ENCODE assay signal across 9 cellular contexts in genomic region chr12:47964102-47964723, GRCh38. TPM values are rescaled to one million over a fixed set of nuclear protein-coding genes. Genes with fewer than 3 reads are reported as not detected.
DNase-seq lines count a peak whose midpoint lies in the region; ATAC-seq and TF ChIP-seq lines count a peak whose summit lies in the region.
"Had no signal": no experiment of that assay in that cellular context is flagged by ENCODE, and none has a peak within 500 bp of the region (broad histone marks: within the 10 kb centered on the region; RNA-seq: fewer than 3 reads in every experiment).

No MANE protein-coding gene starts in this region.

- ATAC-seq in DND-41 (ENCODE audit: insufficient read depth, low read depth) = peak; percentile 25
- peak; percentile 5 for ATAC-seq in activated T-helper 17 cell treated with anti-CD3 and anti-CD28 coated beads, Interleukin-2, amount 50 U/mL, for 72 hours (replicated peaks)

- H3K79me2 ChIP-seq in DND-41 (ENCODE audit: insufficient read depth, low read length) (peaks cover 26% of the 10 kb centered on the region), smooth muscle cell (ENCODE audit: low read depth) (no peaks in the 10 kb centered on the region)

- H3K9me3 Mint-ChIP-seq in activated T-helper 17 cell treated with anti-CD3 and anti-CD28 coated beads, Interleukin-2, amount 50 U/mL, for 72 hours = no peaks in the 10 kb centered on the region

- peak overlapping the region; percentile 86 to 89 for H3K4me3 ChIP-seq in DND-41 (ENCODE audit: low read depth in 1 of 2, low read length in 2 of 2)
- peak overlapping the region; percentile 81 for H3K4me3 ChIP-seq in iPS-15b (ENCODE audit: low read depth, low read length)
- peak overlapping the region; percentile 87 for H3K4me3 ChIP-seq in smooth muscle cell

- no peak for TF ChIP-seq EP300 in Ishikawa (IDR thresholded peaks at IDR 0.05; ENCODE audit: borderline replicate concordance)

- H3K27me3 Mint-ChIP-seq in activated T-helper 17 cell treated with anti-CD3 and anti-CD28 coated beads, Interleukin-2, amount 50 U/mL, for 72 hours = peaks cover 2% of the 10 kb centered on the region

- H3K4me1 ChIP-seq in DND-41 (ENCODE audit: insufficient read depth, low read length) (peaks cover 32% of the 10 kb centered on the region), iPS-15b (ENCODE audit: control insufficient read depth, insufficient read depth, low read length) (no peaks in the 10 kb centered on the region), smooth muscle cell (ENCODE audit: low read depth) (no peaks in the 10 kb centered on the region)

- H3K4me2 ChIP-seq in DND-41 (ENCODE audit: insufficient read depth, low read length) (peak overlapping the region; percentile 95), smooth muscle cell (peak overlapping the region; percentile 94)

- TF ChIP-seq CTCF in DND-41 (IDR thresholded peaks at IDR 0.05; ENCODE audit: borderline replicate concordance, extremely low read depth, low read length, poor library complexity, severe bottlenecking) (no peak), smooth muscle cell (IDR thresholded peaks at IDR 0.05; ENCODE audit: borderline replicate concordance, insufficient read depth, poor library complexity, severe bottlenecking) (no peak)

- H3K27ac Mint-ChIP-seq in activated T-helper 17 cell treated with anti-CD3 and anti-CD28 coated beads, Interleukin-2, amount 50 U/mL, for 72 hours = peak overlapping the region; percentile 96

- H3K4me1 Mint-ChIP-seq in activated T-helper 17 cell treated with anti-CD3 and anti-CD28 coated beads, Interleukin-2, amount 50 U/mL, for 72 hours = peaks cover 35% of the 10 kb centered on the region

- peaks cover 60% of the 10 kb centered on the region for H3K36me3 Mint-ChIP-seq in activated T-helper 17 cell treated with anti-CD3 and anti-CD28 coated beads, Interleukin-2, amount 50 U/mL, for 72 hours (ENCODE audit: low read depth)

- H3K36me3 ChIP-seq in DND-41 (ENCODE audit: insufficient read depth, low read length) (peaks cover 52% of the 10 kb centered on the region), iPS-15b (ENCODE audit: control insufficient read depth, insufficient read depth, low read length) (no peaks in the 10 kb centered on the region), smooth muscle cell (ENCODE audit: low read depth) (no peaks in the 10 kb centered on the region)

- H3K9ac ChIP-seq in DND-41 (ENCODE audit: low read depth, low read length) (peak overlapping the region; percentile 84), iPS-15b (ENCODE audit: low read depth, low read length) (no peak overlapping the region), smooth muscle cell (ENCODE audit: low read depth) (no peak overlapping the region)

- H3K27ac ChIP-seq in DND-41 (ENCODE audit: low read length) (peak overlapping the region; percentile 86), smooth muscle cell (ENCODE audit: low read depth) (no peak overlapping the region)

- peak; percentile 43 for DNase-seq in DND-41
- DNase-seq in smooth muscle cell (lab: John Stamatoyannopoulos, UW; ENCODE audit: unreplicated experiment) = no peak
- no peak for DNase-seq in NCI-H226
- no peak for DNase-seq in Ammon's horn (ENCODE audit: low spot score)
- no peak for DNase-seq in effector CD8-positive, alpha-beta T cell (lab: John Stamatoyannopoulos, UW)

- H3K27me3 ChIP-seq in DND-41 (ENCODE audit: insufficient read depth, low read length, poor library complexity) (peaks cover 3% of the 10 kb centered on the region), iPS-15b (ENCODE audit: control insufficient read depth, insufficient read depth, low read length) (peaks cover 49% of the 10 kb centered on the region), smooth muscle cell (ENCODE audit: low read depth) (no peaks in the 10 kb centered on the region)

- no peaks in the 10 kb centered on the region for H3F3A ChIP-seq in smooth muscle cell (ENCODE audit: low read depth)

- H2AFZ ChIP-seq in DND-41 (ENCODE audit: low read depth, low read length) = peak overlapping the region; percentile 97
- H2AFZ ChIP-seq in smooth muscle cell (ENCODE audit: low read depth) = peak overlapping the region; percentile 95

- H3K9me3 ChIP-seq in DND-41 (ENCODE audit: insufficient read depth, low read length, severe bottlenecking) = peaks cover 2% of the 10 kb centered on the region
- no peaks in the 10 kb centered on the region for H3K9me3 ChIP-seq in iPS-15b (ENCODE audit: control insufficient read depth, insufficient read depth, low read length)
- H3K9me3 ChIP-seq in smooth muscle cell (replicated peaks; ENCODE audit: low read depth) = no peaks in the 10 kb centered on the region

- no peak for TF ChIP-seq RAD21 in Ishikawa (IDR thresholded peaks at IDR 0.05; ENCODE audit: low read depth)

- H3K4me3 Mint-ChIP-seq in activated T-helper 17 cell treated with anti-CD3 and anti-CD28 coated beads, Interleukin-2, amount 50 U/mL, for 72 hours = peak overlapping the region; percentile 99

- H4K20me1 ChIP-seq in DND-41 (ENCODE audit: insufficient read depth, low read length) (peaks cover 18% of the 10 kb centered on the region; the same call in 1 of the 2 replicates), smooth muscle cell (ENCODE audit: low read depth) (no peaks in the 10 kb centered on the region)

- WGBS in smooth muscle cell (ENCODE audit: low lambda C conversion rate) = 19% methylated on average over 17 of the region's 18 CpGs

TF ChIP-seq in Ishikawa, 13 proteins besides CTCF, POLR2A, EP300 and RAD21:
- TF ChIP-seq CEBPB (IDR thresholded peaks at IDR 0.05) (no peak), NFIC (IDR thresholded peaks at IDR 0.05) (no peak; the same call in 1 of the 2 replicates), TCF12 (IDR thresholded peaks at IDR 0.05; ENCODE audit: low read depth) (no peak), TEAD4 (IDR thresholded peaks at IDR 0.05) (peak; percentile 5; the same call in 1 of the 2 replicates)

RNA-seq across cellular contexts. Expression of gene TMEM106C, which starts 0.8 kb away (rescaled TPM):
- 100 to 1,000 TPM; 184 to 207 TPM for total RNA-seq in activated T-helper 17 cell treated with anti-CD3 and anti-CD28 coated beads, Interleukin-2, amount 50 U/mL, for 72 hours
- total RNA-seq in smooth muscle cell = 58.8 and 58.9 TPM in 2 replicates
- 42.7 and 60.9 TPM in 2 replicates for polyA plus RNA-seq in smooth muscle cell

RNA-seq across cellular contexts. Expression of gene COL2A1, which starts 40.1 kb away (rescaled TPM):
- not detected for total RNA-seq in activated T-helper 17 cell treated with anti-CD3 and anti-CD28 coated beads, Interleukin-2, amount 50 U/mL, for 72 hours
- total RNA-seq in smooth muscle cell = 1.6 and 8.6 TPM in 2 replicates
- 1.6 and 2.8 TPM in 2 replicates for polyA plus RNA-seq in smooth muscle cell
- total RNA-seq: T-helper 1 cell treated with Interleukin-12 subunit alpha and Interleukin-12 subunit beta and Interleukin-4 antibody, amounts not matched to agents 30 ng/mL and 1 ng/mL, for 36 hours had no signal

RNA-seq across cellular contexts. Expression of gene VDR, which starts 59.4 kb away (rescaled TPM):
- total RNA-seq in activated T-helper 17 cell treated with anti-CD3 and anti-CD28 coated beads, Interleukin-2, amount 50 U/mL, for 72 hours = 100 to 1,000 TPM in 1 of 2 donors, 10 to 100 TPM in 1; 70.9 to 182 TPM
- 6.5 and 16.5 TPM in 2 replicates for total RNA-seq in smooth muscle cell
- 6.4 and 8.0 TPM in 2 replicates for polyA plus RNA-seq in smooth muscle cell
